ENCODE assay signal across 1 cellular context in the genomic region with DNA sequence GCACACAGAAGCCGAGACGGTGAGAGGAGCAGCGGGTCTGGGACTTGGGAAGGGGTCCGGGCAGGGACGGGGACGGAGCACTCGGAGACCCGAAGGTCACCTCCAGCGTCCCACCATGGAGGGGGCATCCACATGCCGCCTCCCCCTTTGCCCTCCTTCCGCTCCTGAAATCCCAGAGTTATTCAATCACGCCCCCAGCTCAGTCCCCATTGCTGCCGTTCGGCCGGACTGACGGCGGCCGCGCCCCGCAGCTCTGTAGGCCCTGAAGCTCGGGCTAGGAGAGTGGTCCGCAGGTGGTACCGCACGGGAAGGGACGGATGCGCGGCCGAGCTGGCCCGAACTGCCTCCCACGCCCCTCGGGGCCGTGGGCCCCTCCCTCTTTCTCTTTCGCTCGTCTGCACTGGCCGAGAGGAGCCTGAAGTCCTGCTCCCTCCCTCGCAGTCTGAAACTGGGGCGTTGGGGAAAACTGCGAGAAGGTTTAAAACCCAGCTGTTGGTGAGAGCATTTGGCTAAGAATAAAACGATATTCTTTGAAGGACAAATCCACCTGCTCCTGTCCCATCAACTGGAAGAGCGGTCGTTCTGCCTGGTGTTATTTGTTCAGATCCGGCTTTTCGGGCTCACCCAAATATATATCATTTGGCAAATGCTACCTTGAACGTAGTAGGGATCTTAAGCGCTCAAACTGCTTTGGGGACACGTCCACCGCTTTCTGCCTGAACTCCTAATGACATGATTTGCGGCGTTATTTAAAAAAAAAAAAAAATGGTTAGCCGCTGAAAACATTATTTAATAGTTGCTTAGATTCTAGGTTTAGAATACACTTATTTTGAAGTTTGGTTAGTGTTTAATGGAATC.
A peak's percentile ranks its signal among the peaks of the same experiment; 100 is the strongest.
TF ChIP-seq lines count a peak whose summit lies in the region.

No MANE protein-coding gene starts in this region.

TF ChIP-seq in K562, 482 proteins besides CTCF, POLR2A, EP300 and RAD21 (continued from another document and continues in another):
- TF ChIP-seq TBL1XR1 (IDR thresholded peaks at IDR 0.05; ENCODE audit: low read length in 2 of 2) (0 out of 4 replicates have a peak, but pooled peaks of 1 of the 2 experiments have one; percentile 45), ZNF253 (CRISPR knock-in tag; conservative IDR thresholded peaks at IDR 0.05) (no peak), HCFC1 (IDR thresholded peaks at IDR 0.05; ENCODE audit: low read depth, low read length) (no peak), ARID1B (IDR thresholded peaks at IDR 0.05) (no peak), ZNF133 (CRISPR knock-in tag; IDR thresholded peaks at IDR 0.05) (no peak), BRD9 (IDR thresholded peaks at IDR 0.05; ENCODE audit: low read depth, partially characterized antibody) (no peak), RAD51 (IDR thresholded peaks at IDR 0.05; ENCODE audit: borderline replicate concordance, low read depth) (no peak; the same call in 1 of the 2 replicates), ESRRA (IDR thresholded peaks at IDR 0.05; ENCODE audit: borderline replicate concordance, low read depth) (peak; percentile 57; the same call in 1 of the 2 replicates), HDAC1 (IDR thresholded peaks at IDR 0.05) (peak in 1 of 2 experiments; percentile 66; a peak in 2 of 4 replicates), MTA2 (IDR thresholded peaks at IDR 0.05; ENCODE audit: low read depth) (no peak), FUS (optimal IDR thresholded peaks at IDR 0.05; ENCODE audit: low read depth, low read length) (no peak), HMGXB4 (CRISPR knock-in tag; IDR thresholded peaks at IDR 0.05) (peak; percentile 88), MLLT1 (IDR thresholded peaks at IDR 0.05) (peak in 1 of 2 experiments; percentile 4; a peak in 2 of 4 replicates), TCF7 (IDR thresholded peaks at IDR 0.05; ENCODE audit: borderline replicate concordance) (0 out of 2 replicates have a peak, but pooled peaks have one; percentile 12), BCOR (IDR thresholded peaks at IDR 0.05) (no peak), SPI1 (IDR thresholded peaks at IDR 0.05; ENCODE audit: borderline replicate concordance, low read depth, low read length) (0 out of 2 replicates have a peak, but pooled peaks have one; percentile 0), FOXJ2 (tag; IDR thresholded peaks at IDR 0.05) (0 out of 2 replicates have a peak, but pooled peaks have one; percentile 21), ZNF740 (CRISPR knock-in tag; IDR thresholded peaks at IDR 0.05) (0 out of 2 replicates have a peak, but pooled peaks have one; percentile 9), ZNF740 (tag; IDR thresholded peaks at IDR 0.05) (no peak), MEF2A (IDR thresholded peaks at IDR 0.05; ENCODE audit: control insufficient read depth, low read depth, low read length) (no peak), POLR3G (IDR thresholded peaks at IDR 0.05; ENCODE audit: extremely low read depth, insufficient read length, insufficient replicate concordance) (no peak), ZBTB9 (CRISPR knock-in tag; IDR thresholded peaks at IDR 0.05) (no peak), ETV1 (tag; conservative IDR thresholded peaks at IDR 0.05; ENCODE audit: low read depth) (0 out of 2 replicates have a peak, but pooled peaks have one; percentile 2), HMG20B (CRISPR knock-in tag; IDR thresholded peaks at IDR 0.05) (no peak), SAFB (IDR thresholded peaks at IDR 0.05; ENCODE audit: borderline replicate concordance, low read depth, low read length) (no peak)
- TF ChIP-seq, protein P1, sequence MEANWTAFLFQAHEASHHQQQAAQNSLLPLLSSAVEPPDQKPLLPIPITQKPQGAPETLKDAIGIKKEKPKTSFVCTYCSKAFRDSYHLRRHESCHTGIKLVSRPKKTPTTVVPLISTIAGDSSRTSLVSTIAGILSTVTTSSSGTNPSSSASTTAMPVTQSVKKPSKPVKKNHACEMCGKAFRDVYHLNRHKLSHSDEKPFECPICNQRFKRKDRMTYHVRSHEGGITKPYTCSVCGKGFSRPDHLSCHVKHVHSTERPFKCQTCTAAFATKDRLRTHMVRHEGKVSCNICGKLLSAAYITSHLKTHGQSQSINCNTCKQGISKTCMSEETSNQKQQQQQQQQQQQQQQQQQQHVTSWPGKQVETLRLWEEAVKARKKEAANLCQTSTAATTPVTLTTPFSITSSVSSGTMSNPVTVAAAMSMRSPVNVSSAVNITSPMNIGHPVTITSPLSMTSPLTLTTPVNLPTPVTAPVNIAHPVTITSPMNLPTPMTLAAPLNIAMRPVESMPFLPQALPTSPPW (CRISPR knock-in tag; IDR thresholded peaks at IDR 0.05): peak; percentile 82
- TF ChIP-seq, protein P2, sequence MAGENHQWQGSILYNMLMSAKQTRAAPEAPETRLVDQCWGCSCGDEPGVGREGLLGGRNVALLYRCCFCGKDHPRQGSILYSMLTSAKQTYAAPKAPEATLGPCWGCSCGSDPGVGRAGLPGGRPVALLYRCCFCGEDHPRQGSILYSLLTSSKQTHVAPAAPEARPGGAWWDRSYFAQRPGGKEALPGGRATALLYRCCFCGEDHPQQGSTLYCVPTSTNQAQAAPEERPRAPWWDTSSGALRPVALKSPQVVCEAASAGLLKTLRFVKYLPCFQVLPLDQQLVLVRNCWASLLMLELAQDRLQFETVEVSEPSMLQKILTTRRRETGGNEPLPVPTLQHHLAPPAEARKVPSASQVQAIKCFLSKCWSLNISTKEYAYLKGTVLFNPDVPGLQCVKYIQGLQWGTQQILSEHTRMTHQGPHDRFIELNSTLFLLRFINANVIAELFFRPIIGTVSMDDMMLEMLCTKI (IDR thresholded peaks at IDR 0.05; ENCODE audit: partially characterized antibody): no peak
- TF ChIP-seq, protein P3, sequence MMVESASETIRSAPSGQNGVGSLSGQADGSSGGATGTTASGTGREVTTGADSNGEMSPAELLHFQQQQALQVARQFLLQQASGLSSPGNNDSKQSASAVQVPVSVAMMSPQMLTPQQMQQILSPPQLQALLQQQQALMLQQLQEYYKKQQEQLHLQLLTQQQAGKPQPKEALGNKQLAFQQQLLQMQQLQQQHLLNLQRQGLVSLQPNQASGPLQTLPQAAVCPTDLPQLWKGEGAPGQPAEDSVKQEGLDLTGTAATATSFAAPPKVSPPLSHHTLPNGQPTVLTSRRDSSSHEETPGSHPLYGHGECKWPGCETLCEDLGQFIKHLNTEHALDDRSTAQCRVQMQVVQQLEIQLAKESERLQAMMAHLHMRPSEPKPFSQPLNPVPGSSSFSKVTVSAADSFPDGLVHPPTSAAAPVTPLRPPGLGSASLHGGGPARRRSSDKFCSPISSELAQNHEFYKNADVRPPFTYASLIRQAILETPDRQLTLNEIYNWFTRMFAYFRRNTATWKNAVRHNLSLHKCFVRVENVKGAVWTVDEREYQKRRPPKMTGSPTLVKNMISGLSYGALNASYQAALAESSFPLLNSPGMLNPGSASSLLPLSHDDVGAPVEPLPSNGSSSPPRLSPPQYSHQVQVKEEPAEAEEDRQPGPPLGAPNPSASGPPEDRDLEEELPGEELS (CRISPR knock-in tag; IDR thresholded peaks at IDR 0.05; ENCODE audit: borderline replicate concordance): no peak
- TF ChIP-seq, protein P4, sequence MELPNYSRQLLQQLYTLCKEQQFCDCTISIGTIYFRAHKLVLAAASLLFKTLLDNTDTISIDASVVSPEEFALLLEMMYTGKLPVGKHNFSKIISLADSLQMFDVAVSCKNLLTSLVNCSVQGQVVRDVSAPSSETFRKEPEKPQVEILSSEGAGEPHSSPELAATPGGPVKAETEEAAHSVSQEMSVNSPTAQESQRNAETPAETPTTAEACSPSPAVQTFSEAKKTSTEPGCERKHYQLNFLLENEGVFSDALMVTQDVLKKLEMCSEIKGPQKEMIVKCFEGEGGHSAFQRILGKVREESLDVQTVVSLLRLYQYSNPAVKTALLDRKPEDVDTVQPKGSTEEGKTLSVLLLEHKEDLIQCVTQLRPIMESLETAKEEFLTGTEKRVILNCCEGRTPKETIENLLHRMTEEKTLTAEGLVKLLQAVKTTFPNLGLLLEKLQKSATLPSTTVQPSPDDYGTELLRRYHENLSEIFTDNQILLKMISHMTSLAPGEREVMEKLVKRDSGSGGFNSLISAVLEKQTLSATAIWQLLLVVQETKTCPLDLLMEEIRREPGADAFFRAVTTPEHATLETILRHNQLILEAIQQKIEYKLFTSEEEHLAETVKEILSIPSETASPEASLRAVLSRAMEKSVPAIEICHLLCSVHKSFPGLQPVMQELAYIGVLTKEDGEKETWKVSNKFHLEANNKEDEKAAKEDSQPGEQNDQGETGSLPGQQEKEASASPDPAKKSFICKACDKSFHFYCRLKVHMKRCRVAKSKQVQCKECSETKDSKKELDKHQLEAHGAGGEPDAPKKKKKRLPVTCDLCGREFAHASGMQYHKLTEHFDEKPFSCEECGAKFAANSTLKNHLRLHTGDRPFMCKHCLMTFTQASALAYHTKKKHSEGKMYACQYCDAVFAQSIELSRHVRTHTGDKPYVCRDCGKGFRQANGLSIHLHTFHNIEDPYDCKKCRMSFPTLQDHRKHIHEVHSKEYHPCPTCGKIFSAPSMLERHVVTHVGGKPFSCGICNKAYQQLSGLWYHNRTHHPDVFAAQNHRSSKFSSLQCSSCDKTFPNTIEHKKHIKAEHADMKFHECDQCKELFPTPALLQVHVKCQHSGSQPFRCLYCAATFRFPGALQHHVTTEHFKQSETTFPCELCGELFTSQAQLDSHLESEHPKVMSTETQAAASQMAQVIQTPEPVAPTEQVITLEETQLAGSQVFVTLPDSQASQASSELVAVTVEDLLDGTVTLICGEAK (IDR thresholded peaks at IDR 0.05): peak; percentile 20; the same call in 1 of the 2 replicates
- TF ChIP-seq, protein P4 (CRISPR knock-in tag; IDR thresholded peaks at IDR 0.05): no peak
